Comparison of ENCODE assay signal across 13 cellular contexts in genomic region chr3:71987828-71988227, GRCh38.
A peak's percentile ranks its signal among the peaks of the same experiment; 100 is the strongest.
DNase-seq lines count a peak whose midpoint lies in the region; ATAC-seq, FAIRE-seq and TF ChIP-seq lines count a peak whose summit lies in the region.
"Had no signal": no experiment of that assay in that cellular context is flagged by ENCODE, and none has a peak within 500 bp of the region (broad histone marks: within the 10 kb centered on the region; RNA-seq: fewer than 3 reads in every experiment).

No MANE protein-coding gene starts in this region.

- no peak overlapping the region for H2BK12ac ChIP-seq in H9 (ENCODE audit: insufficient read length, low read depth, low read length)

- H3K14ac ChIP-seq in H9 (ENCODE audit: insufficient read depth, low read length): no peak overlapping the region

- DNase-seq in CD1c-positive myeloid dendritic cell (ENCODE audit: extremely low spot score) (peak; percentile 59), SW480 (ENCODE audit: low spot score) (peak; percentile 78), islet precursor cell (peak; percentile 56), GM23338 (ENCODE audit: low spot score) (no peak), type B pancreatic cell (ENCODE audit: extremely low spot score, unreplicated experiment) (no peak), H9 (no peak), kidney (no peak)
- DNase-seq: activated CD4-positive, alpha-beta T cell treated with anti-CD3 and anti-CD28 coated beads for 1 hour; activated effector memory CD4-positive, alpha-beta T cell treated with Interleukin-2 at 50 U/mL for 16 hours; DMS153 had no signal

- no peak overlapping the region for H3K18ac ChIP-seq in H9 (ENCODE audit: insufficient read length, low read depth, low read length)

- H3K4me2 ChIP-seq in GM23338 (no peak overlapping the region), H9 (ENCODE audit: insufficient read depth, insufficient read length, low read length) (no peak overlapping the region)

- no peak for FAIRE-seq in kidney (lab: Jason Lieb, UNC)
- FAIRE-seq: HTR-8/SVneo had no signal

- H3K9ac ChIP-seq in H9 (ENCODE audit: extremely low read depth, insufficient read length, low read length) (no peak overlapping the region), kidney (ENCODE audit: low read length in 2 of 2) (no peak overlapping the region)

- no peaks in the 10 kb centered on the region for H3F3A ChIP-seq in GM23338 (replicated peaks; ENCODE audit: low read depth)

- no peak overlapping the region for H2AK5ac ChIP-seq in H9 (ENCODE audit: insufficient read length, low read length)

- H3K79me2 ChIP-seq in GM23338 (replicated peaks; ENCODE audit: insufficient read depth) (no peaks in the 10 kb centered on the region), H9 (ENCODE audit: insufficient read depth, low read length) (no peaks in the 10 kb centered on the region)

- CTCF ChIA-PET in HEK293 (lab: Yijun Ruan, JAX): interaction anchor here (1.0 kb wide), 1 partner anchor 32 kb away, joined by 3 read pairs; no protein-coding TSS in a partner anchor

- H2BK5ac ChIP-seq in H9 (ENCODE audit: insufficient read length, low read length): no peak overlapping the region

- H3K4me3 Mint-ChIP-seq in GM23338 (no peak overlapping the region), type B pancreatic cell (no peak overlapping the region), H9 (no peak overlapping the region; a peak in 1 of 5 replicates)
- H3K4me3 Mint-ChIP-seq: neural crest cell had no signal

- TF ChIP-seq CTCF in HEK293 (tag by site-specific recombination; IDR thresholded peaks at IDR 0.05): no peak
- TF ChIP-seq CTCF in GM23338 (conservative IDR thresholded peaks at IDR 0.05; ENCODE audit: low read depth in 2 of 2): no peak
- TF ChIP-seq CTCF in type B pancreatic cell (conservative IDR thresholded peaks at IDR 0.05): no peak
- TF ChIP-seq CTCF in H9 (conservative IDR thresholded peaks at IDR 0.05): no peak
- no peak for TF ChIP-seq CTCF in kidney (IDR thresholded peaks at IDR 0.05; ENCODE audit: borderline replicate concordance, extremely low read depth, insufficient read depth)

- no peak overlapping the region for H2BK20ac ChIP-seq in H9 (ENCODE audit: low read depth, low read length, poor library complexity, severe bottlenecking)

- no peak for ATAC-seq in GM23338

- H2BK15ac ChIP-seq in H9 (ENCODE audit: low read depth, low read length): no peak overlapping the region

- H3K9me2 ChIP-seq in GM23338 (ENCODE audit: insufficient read depth): no peaks in the 10 kb centered on the region

- no peak overlapping the region for H3K23ac ChIP-seq in H9 (ENCODE audit: insufficient read length, low read depth, low read length)

- H3K4me1 Mint-ChIP-seq in GM23338 (peaks cover 11% of the 10 kb centered on the region), type B pancreatic cell (ENCODE audit: unreplicated experiment) (peaks cover 5% of the 10 kb centered on the region), H9 (peaks cover 6% of the 10 kb centered on the region in 2 experiments)
- H3K4me1 Mint-ChIP-seq: neural crest cell had no signal

- peaks cover 5% of the 10 kb centered on the region for H3K27me3 Mint-ChIP-seq in GM23338 (ENCODE audit: insufficient read depth, low read depth, poor library complexity)
- no peaks in the 10 kb centered on the region for H3K27me3 Mint-ChIP-seq in type B pancreatic cell
- no peaks in the 10 kb centered on the region for H3K27me3 Mint-ChIP-seq in H9 (ENCODE audit: low read depth)

- no peak overlapping the region for H2BK120ac ChIP-seq in H9 (ENCODE audit: low read depth, low read length, poor library complexity, severe bottlenecking)

- no peaks in the 10 kb centered on the region for H3K79me1 ChIP-seq in H9 (ENCODE audit: insufficient read depth, low read depth, low read length, poor library complexity, severe bottlenecking)

- no peaks in the 10 kb centered on the region for H4K20me1 ChIP-seq in GM23338 (replicated peaks; ENCODE audit: insufficient read depth)
- H4K20me1 ChIP-seq in H9 (ENCODE audit: control insufficient read depth, insufficient read depth, insufficient read length): no peaks in the 10 kb centered on the region

- H3K56ac ChIP-seq in H9 (ENCODE audit: insufficient read length, low read depth, low read length): no peak overlapping the region

- no peaks in the 10 kb centered on the region for H3K36me3 Mint-ChIP-seq in GM23338 (ENCODE audit: low read depth)
- no peaks in the 10 kb centered on the region for H3K36me3 Mint-ChIP-seq in type B pancreatic cell
- peaks cover 0 to 5% (median 3%) of the 10 kb centered on the region in 3 experiments; a peak in 3 of 7 replicates for H3K36me3 Mint-ChIP-seq in H9 (ENCODE audit: insufficient read depth in 1 of 3, low read depth in 3 of 3)

- H3K4ac ChIP-seq in H9 (ENCODE audit: low read depth, low read length): no peak overlapping the region

- intact Hi-C loops in kidney (cut with DNase I): no loop called here

- H3K4me1 ChIP-seq in HEK293 (ENCODE audit: control insufficient read depth, insufficient read depth, low read length) (no peaks in the 10 kb centered on the region), GM23338 (ENCODE audit: insufficient read depth) (0 out of 2 replicates have a peak, but pooled peaks cover 6% of the 10 kb centered on the region), H9 (ENCODE audit: insufficient read depth, low read length) (peaks cover 3% of the 10 kb centered on the region; the same call in 1 of the 2 replicates), kidney (ENCODE audit: control insufficient read depth in 1 of 2, insufficient read depth in 1 of 2, low read depth in 1 of 2, low read length in 2 of 2) (no peaks in the 10 kb centered on the region)

- H3T11ph ChIP-seq in H9 (ENCODE audit: low read length): no peak overlapping the region

- H3K9me3 ChIP-seq in HEK293 (ENCODE audit: control insufficient read depth, insufficient read depth, low read depth, low read length) (no peaks in the 10 kb centered on the region), H9 (ENCODE audit: control insufficient read depth, low read depth, low read length) (peaks cover 5% of the 10 kb centered on the region), kidney (ENCODE audit: control insufficient read depth in 1 of 2, low read length in 2 of 2) (peaks cover 0 to 6% of the 10 kb centered on the region in 2 donors)

- no peak overlapping the region for H3K27ac ChIP-seq in HEK293 (ENCODE audit: extremely low read depth, low read depth, low read length)
- H3K27ac ChIP-seq in GM23338 (ENCODE audit: low read depth): no peak overlapping the region
- no peak overlapping the region for H3K27ac ChIP-seq in H9 (ENCODE audit: insufficient read length, low read depth, low read length)
- H3K27ac ChIP-seq in kidney (ENCODE audit: low read depth in 2 of 2, low read length in 2 of 2): no peak overlapping the region

- H3K27ac Mint-ChIP-seq in GM23338 (no peak overlapping the region), type B pancreatic cell (no peak overlapping the region), H9 (no peak overlapping the region; a peak in 1 of 7 replicates)

- H3K4me3 ChIP-seq in HEK293 (ENCODE audit: low read depth, low read length) (no peak overlapping the region), GM23338 (no peak overlapping the region), kidney (ENCODE audit: low read length in 2 of 2) (no peak overlapping the region)

- H4K5ac ChIP-seq in H9 (ENCODE audit: insufficient read length, low read depth, low read length): no peak overlapping the region

- no peak overlapping the region for H4K8ac ChIP-seq in H9 (replicated peaks; ENCODE audit: insufficient read length, low read depth, low read length)

- H3K9me3 Mint-ChIP-seq in GM23338: peaks cover 6% of the 10 kb centered on the region; the same call in 1 of the 3 replicates
- H3K9me3 Mint-ChIP-seq in type B pancreatic cell: no peaks in the 10 kb centered on the region
- peaks cover 0 to 4% of the 10 kb centered on the region in 2 experiments; a peak in 1 of 5 replicates for H3K9me3 Mint-ChIP-seq in H9

- no peak overlapping the region for H2AFZ ChIP-seq in GM23338
- H2AFZ ChIP-seq in H9 (ENCODE audit: low read length): no peak overlapping the region

- no peak overlapping the region for H4K91ac ChIP-seq in H9 (ENCODE audit: insufficient read length, low read depth, low read length)

- H3K36me3 ChIP-seq in HEK293 (ENCODE audit: control insufficient read depth in 2 of 2, insufficient read depth in 1 of 2, low read length in 2 of 2) (no peaks in the 10 kb centered on the region), GM23338 (ENCODE audit: insufficient read depth) (no peaks in the 10 kb centered on the region), kidney (ENCODE audit: control insufficient read depth in 1 of 2, insufficient read depth in 2 of 2, low read length in 2 of 2) (no peaks in the 10 kb centered on the region)

- POLR2A ChIA-PET in HEK293 (lab: Yijun Ruan, JAX): no interaction called here

- H3K27me3 ChIP-seq in GM23338 (ENCODE audit: insufficient read depth) (no peaks in the 10 kb centered on the region), H9 (ENCODE audit: insufficient read depth, low read length) (no peaks in the 10 kb centered on the region; the same call in 1 of the 2 replicates)

- no CpG with 5 or more reads among the region's 5 CpGs for WGBS in H9 (ENCODE audit: extremely low coverage, insufficient read length, low lambda C conversion rate)

- H3K23me2 ChIP-seq in H9 (ENCODE audit: insufficient read length, low read depth, low read length, poor library complexity, severe bottlenecking): no peaks in the 10 kb centered on the region

TF ChIP-seq in HEK293, 187 proteins besides CTCF, POLR2A, EP300 and RAD21 (continues in another document):
- no peak for TF ChIP-seq ZNF274 (IDR thresholded peaks at IDR 0.05; ENCODE audit: low read length)
- TF ChIP-seq ZNF274 (tag by site-specific recombination; IDR thresholded peaks at IDR 0.05; ENCODE audit: borderline replicate concordance): no peak
- TF ChIP-seq ZNF654 (tag by site-specific recombination; IDR thresholded peaks at IDR 0.05; ENCODE audit: low read depth): no peak
- no peak for TF ChIP-seq ZNF776 (tag by site-specific recombination; IDR thresholded peaks at IDR 0.05; ENCODE audit: borderline replicate concordance)

TF ChIP-seq in GM23338, 12 proteins besides CTCF, POLR2A, EP300 and RAD21:
- TF ChIP-seq ZNF331 (CRISPR knock-in tag; IDR thresholded peaks at IDR 0.05; ENCODE audit: low read depth): no peak
- no peak for TF ChIP-seq CREB1 (CRISPR knock-in tag; IDR thresholded peaks at IDR 0.05; ENCODE audit: low read depth)
- TF ChIP-seq EZH2 (IDR thresholded peaks at IDR 0.05; ENCODE audit: low read depth, unreplicated experiment): no peak
- no peak for TF ChIP-seq ZNF114 (CRISPR knock-in tag; IDR thresholded peaks at IDR 0.05)

Comparison
In these comparisons a context has a peak if more than half of its experiments do, and no peak if none do; other contexts are left out.
1. DNase-seq: peak in CD1c-positive myeloid dendritic cell (single experiment), SW480 (single experiment) and islet precursor cell (single experiment); none in GM23338 (single experiment), type B pancreatic cell (single experiment), H9 (single experiment) and kidney (single experiment).